1 cellular context compared by ENCODE assay signal in the genomic region with DNA sequence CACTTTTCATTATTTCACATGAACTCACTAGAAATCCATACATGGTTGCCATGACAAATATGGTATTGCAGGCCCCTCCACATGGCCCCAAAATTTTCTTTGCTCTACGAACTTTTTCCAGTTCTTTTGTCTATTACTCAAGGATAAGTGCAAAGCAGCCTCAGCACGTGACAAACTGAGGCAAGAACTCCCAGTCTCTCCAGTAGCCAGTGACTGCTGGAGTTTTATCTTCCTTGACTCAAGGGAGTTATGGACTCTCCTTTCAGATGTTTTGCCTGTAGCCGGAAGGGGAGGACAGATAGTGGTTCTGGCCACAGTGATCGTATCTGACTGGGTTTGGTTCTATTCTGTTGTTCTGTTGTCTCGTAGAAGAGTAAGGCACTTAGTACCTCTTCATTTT.
A peak's percentile ranks its signal among the peaks of the same experiment; 100 is the strongest.
TF ChIP-seq lines count a peak whose summit lies in the region.

No MANE protein-coding gene starts in this region.

TF ChIP-seq in K562, 482 proteins besides CTCF, POLR2A, EP300 and RAD21 (continued from another document):
- TF ChIP-seq GTF2B (IDR thresholded peaks at IDR 0.05; ENCODE audit: extremely low read depth, insufficient read length) (no peak), ZNF143 (CRISPR knock-in tag; IDR thresholded peaks at IDR 0.05) (no peak), CTBP1 (IDR thresholded peaks at IDR 0.05; ENCODE audit: borderline replicate concordance) (no peak), ZNF436 (CRISPR knock-in tag; IDR thresholded peaks at IDR 0.05) (no peak), TCF3 (CRISPR knock-in tag; IDR thresholded peaks at IDR 0.05) (peak; percentile 70), ZNF79 (CRISPR knock-in tag; IDR thresholded peaks at IDR 0.05; ENCODE audit: low read depth) (no peak), ZNF41 (CRISPR knock-in tag; conservative IDR thresholded peaks at IDR 0.05) (no peak), ESRRB (CRISPR knock-in tag; IDR thresholded peaks at IDR 0.05; ENCODE audit: borderline replicate concordance) (no peak), HSF4 (CRISPR knock-in tag; IDR thresholded peaks at IDR 0.05; ENCODE audit: borderline replicate concordance) (no peak), XRCC3 (IDR thresholded peaks at IDR 0.05) (no peak), FOXJ3 (CRISPR knock-in tag; IDR thresholded peaks at IDR 0.05) (no peak), ZNF589 (CRISPR knock-in tag; IDR thresholded peaks at IDR 0.05; ENCODE audit: low read depth) (peak; percentile 57; the same call in 1 of the 2 replicates), ZNF324 (CRISPR knock-in tag; IDR thresholded peaks at IDR 0.05) (no peak), CAMTA2 (CRISPR knock-in tag; conservative IDR thresholded peaks at IDR 0.05) (no peak), ATF6 (CRISPR knock-in tag; IDR thresholded peaks at IDR 0.05) (no peak), MXI1 (IDR thresholded peaks at IDR 0.05; ENCODE audit: low read depth, low read length) (no peak), GTF2A2 (tag; IDR thresholded peaks at IDR 0.05) (no peak), ETS1 (conservative IDR thresholded peaks at IDR 0.05; ENCODE audit: control insufficient read depth, low read depth, low read length) (no peak), HDAC8 (tag; IDR thresholded peaks at IDR 0.05) (no peak), ARID2 (IDR thresholded peaks at IDR 0.05) (no peak), HNRNPL (IDR thresholded peaks at IDR 0.05; ENCODE audit: low read depth, low read length) (no peak), ZBTB49 (CRISPR knock-in tag; IDR thresholded peaks at IDR 0.05; ENCODE audit: borderline replicate concordance) (no peak), KHSRP (IDR thresholded peaks at IDR 0.05) (no peak), HNRNPH1 (optimal IDR thresholded peaks at IDR 0.05; ENCODE audit: low read depth, low read length) (no peak), TRIM25 (IDR thresholded peaks at IDR 0.05; ENCODE audit: borderline replicate concordance) (no peak), NCOA4 (IDR thresholded peaks at IDR 0.05; ENCODE audit: partially characterized antibody) (no peak), ARHGAP35 (IDR thresholded peaks at IDR 0.05; ENCODE audit: partially characterized antibody) (no peak), MCM3 (IDR thresholded peaks at IDR 0.05) (no peak), STAT5B (CRISPR knock-in tag; IDR thresholded peaks at IDR 0.05) (no peak), E2F3 (CRISPR knock-in tag; IDR thresholded peaks at IDR 0.05) (no peak), ZBTB12 (CRISPR knock-in tag; IDR thresholded peaks at IDR 0.05) (no peak), SMAD4 (CRISPR knock-in tag; conservative IDR thresholded peaks at IDR 0.05) (0 out of 2 replicates have a peak, but pooled peaks have one; percentile 29), RBM22 (IDR thresholded peaks at IDR 0.05; ENCODE audit: low read depth, low read length, poor library complexity, severe bottlenecking) (no peak), BCL6 (CRISPR knock-in tag; IDR thresholded peaks at IDR 0.05) (peak; percentile 22; the same call in 1 of the 2 replicates), HINFP (tag; conservative IDR thresholded peaks at IDR 0.05; ENCODE audit: low read depth) (no peak), GATA2 (CRISPR knock-in tag; IDR thresholded peaks at IDR 0.05) (peak; percentile 69), ARNT (IDR thresholded peaks at IDR 0.05) (no peak), SIN3B (IDR thresholded peaks at IDR 0.05; ENCODE audit: low read depth) (no peak), NRF1 (conservative IDR thresholded peaks at IDR 0.05 in 1 of 2, IDR thresholded peaks at IDR 0.05 in 1 of 2) (no peak), TCF7L2 (IDR thresholded peaks at IDR 0.05; ENCODE audit: low read depth, low read length) (no peak)
- TF ChIP-seq, protein P1, sequence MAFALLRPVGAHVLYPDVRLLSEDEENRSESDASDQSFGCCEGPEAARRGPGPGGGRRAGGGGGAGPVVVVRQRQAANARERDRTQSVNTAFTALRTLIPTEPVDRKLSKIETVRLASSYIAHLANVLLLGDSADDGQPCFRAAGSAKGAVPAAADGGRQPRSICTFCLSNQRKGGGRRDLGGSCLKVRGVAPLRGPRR (CRISPR knock-in tag; IDR thresholded peaks at IDR 0.05), result no peak
- TF ChIP-seq, protein P2, sequence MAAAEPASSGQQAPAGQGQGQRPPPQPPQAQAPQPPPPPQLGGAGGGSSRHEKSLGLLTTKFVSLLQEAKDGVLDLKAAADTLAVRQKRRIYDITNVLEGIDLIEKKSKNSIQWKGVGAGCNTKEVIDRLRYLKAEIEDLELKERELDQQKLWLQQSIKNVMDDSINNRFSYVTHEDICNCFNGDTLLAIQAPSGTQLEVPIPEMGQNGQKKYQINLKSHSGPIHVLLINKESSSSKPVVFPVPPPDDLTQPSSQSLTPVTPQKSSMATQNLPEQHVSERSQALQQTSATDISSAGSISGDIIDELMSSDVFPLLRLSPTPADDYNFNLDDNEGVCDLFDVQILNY (CRISPR knock-in tag; IDR thresholded peaks at IDR 0.05), result no peak
- TF ChIP-seq, protein P3, sequence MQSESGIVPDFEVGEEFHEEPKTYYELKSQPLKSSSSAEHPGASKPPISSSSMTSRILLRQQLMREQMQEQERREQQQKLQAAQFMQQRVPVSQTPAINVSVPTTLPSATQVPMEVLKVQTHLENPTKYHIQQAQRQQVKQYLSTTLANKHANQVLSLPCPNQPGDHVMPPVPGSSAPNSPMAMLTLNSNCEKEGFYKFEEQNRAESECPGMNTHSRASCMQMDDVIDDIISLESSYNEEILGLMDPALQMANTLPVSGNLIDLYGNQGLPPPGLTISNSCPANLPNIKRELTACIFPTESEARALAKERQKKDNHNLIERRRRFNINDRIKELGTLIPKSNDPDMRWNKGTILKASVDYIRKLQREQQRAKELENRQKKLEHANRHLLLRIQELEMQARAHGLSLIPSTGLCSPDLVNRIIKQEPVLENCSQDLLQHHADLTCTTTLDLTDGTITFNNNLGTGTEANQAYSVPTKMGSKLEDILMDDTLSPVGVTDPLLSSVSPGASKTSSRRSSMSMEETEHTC (IDR thresholded peaks at IDR 0.05), result no peak
